1 cellular context compared by ENCODE assay signal in genomic region chr4:973431-974397, GRCh38.
TF ChIP-seq lines count a peak whose summit lies in the region.

Gene DGKQ (minus strand): TSS chr4:973569. CDS start chr4:973482, 87 bp downstream.

TF ChIP-seq in HEK293, 187 proteins besides CTCF, POLR2A, EP300 and RAD21 (continued from another document):
- no peak for TF ChIP-seq PRDM2 (tag by site-specific recombination; IDR thresholded peaks at IDR 0.05; ENCODE audit: borderline replicate concordance)
- no peak for TF ChIP-seq TCF7L2 (IDR thresholded peaks at IDR 0.05; ENCODE audit: borderline replicate concordance, low read depth, low read length)
- TF ChIP-seq ZNF202 (tag by site-specific recombination; IDR thresholded peaks at IDR 0.05; ENCODE audit: borderline replicate concordance) = no peak
TF ChIP-seq in HEK293: peak in this region for 0.
